Comparison of ENCODE assay signal across 16 cellular contexts in the genomic region with DNA sequence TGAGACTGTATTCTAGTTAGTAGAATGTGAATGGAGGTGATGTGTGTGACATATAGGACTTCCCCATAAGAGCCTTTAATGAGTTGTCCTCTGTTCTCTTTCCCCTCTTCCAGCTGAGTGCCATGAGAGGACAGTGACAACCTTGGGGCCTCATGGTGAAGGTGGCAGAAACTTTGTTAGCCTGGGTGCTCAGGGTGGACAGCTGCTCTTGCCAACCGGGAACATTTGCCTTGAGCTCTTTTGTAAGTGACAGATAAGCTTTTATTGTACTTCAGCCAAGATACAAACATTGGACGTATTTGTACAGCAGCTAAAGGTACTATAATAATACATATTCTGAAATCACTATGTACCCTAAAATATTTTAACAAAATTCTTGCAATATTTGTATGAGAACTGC. TPM values are rescaled to one million over a fixed set of nuclear protein-coding genes. Genes with fewer than 3 reads are reported as not detected.
DNase-seq lines count a peak whose midpoint lies in the region; ATAC-seq and TF ChIP-seq lines count a peak whose summit lies in the region.
"Had no signal": no experiment of that assay in that cellular context is flagged by ENCODE, and none has a peak within 500 bp of the region (broad histone marks: within the 10 kb centered on the region; RNA-seq: fewer than 3 reads in every experiment).

No MANE protein-coding gene starts in this region.

- intact Hi-C loops in Right ventricle myocardium superior (cut with DNase I), result loop anchor here (5.0 to 10.0 kb wide), 2 partner anchors 264 to 491 kb away; no protein-coding TSS in a partner anchor

- peaks cover 4% of the 10 kb centered on the region for H3F3A ChIP-seq in neural progenitor cell (ENCODE audit: low read depth)

- H3K9me3 ChIP-seq in neural progenitor cell (ENCODE audit: low read depth), result no peaks in the 10 kb centered on the region
- no peaks in the 10 kb centered on the region for H3K9me3 ChIP-seq in hepatocyte (ENCODE audit: low read depth)

- TF ChIP-seq CTCF in 22Rv1 (IDR thresholded peaks at IDR 0.05) (no peak), VCaP (conservative IDR thresholded peaks at IDR 0.05) (no peak), neural progenitor cell (IDR thresholded peaks at IDR 0.05) (no peak), hepatocyte (IDR thresholded peaks at IDR 0.05; ENCODE audit: poor library complexity) (no peak)

- H3K27me3 ChIP-seq in neural progenitor cell, result peaks cover 33% of the 10 kb centered on the region
- H3K27me3 ChIP-seq in hepatocyte, result no peaks in the 10 kb centered on the region
- H3K27me3 ChIP-seq: dorsolateral prefrontal cortex had no signal

- no peak for DNase-seq in Right ventricle myocardium superior
- no peak for DNase-seq in neural progenitor cell (ENCODE audit: low spot score)
- DNase-seq in hepatocyte (ENCODE audit: low spot score), result no peak
- no peak for DNase-seq in glomerular visceral epithelial cell (ENCODE audit: extremely low spot score)
- DNase-seq in SIG-M5 treated with dmso at 0.1 percent for 504 hours (lab: John Stamatoyannopoulos, UW; ENCODE audit: unreplicated experiment), result no peak
- DNase-seq: dorsolateral prefrontal cortex; NCI-H1436; nephron progenitor cell; stimulated activated naive CD8-positive, alpha-beta T cell treated with anti-CD3 and anti-CD28 coated beads, Interleukin-15, amount 100 ng/mL, for 72 hours had no signal

- H4K20me1 ChIP-seq in neural progenitor cell (ENCODE audit: low read depth) (no peaks in the 10 kb centered on the region), hepatocyte (ENCODE audit: insufficient read depth, poor library complexity, severe bottlenecking) (no peaks in the 10 kb centered on the region)

- H3K36me3 ChIP-seq in neural progenitor cell, result no peaks in the 10 kb centered on the region
- no peaks in the 10 kb centered on the region for H3K36me3 ChIP-seq in hepatocyte (replicated peaks; ENCODE audit: insufficient read depth, low read depth)

- H3K4me1 Mint-ChIP-seq in neural progenitor cell, result peaks cover 22% of the 10 kb centered on the region

- H3K36me3 Mint-ChIP-seq in neural progenitor cell, result no peaks in the 10 kb centered on the region

- WGBS in hepatocyte (ENCODE audit: low lambda C conversion rate, missing lambda C conversion rate), result 51% methylated on average over 2 of the region's 2 CpGs

- no peaks in the 10 kb centered on the region for H3K9me2 ChIP-seq in hepatocyte (replicated peaks; ENCODE audit: insufficient read depth)

- H3K27me3 Mint-ChIP-seq in neural progenitor cell (ENCODE audit: insufficient read depth, low read depth), result peaks cover 7% of the 10 kb centered on the region

- peak overlapping the region; percentile 35 for H3K4me3 Mint-ChIP-seq in neural progenitor cell
- H3K4me3 Mint-ChIP-seq: nephron progenitor cell; stimulated activated naive CD8-positive, alpha-beta T cell treated with anti-CD3 and anti-CD28 coated beads, Interleukin-15, amount 100 ng/mL, for 72 hours had no signal

- H3K4me1 ChIP-seq in neural progenitor cell (peaks cover 6% of the 10 kb centered on the region), hepatocyte (ENCODE audit: insufficient read depth) (peaks cover 4% of the 10 kb centered on the region)

- H3K4me3 ChIP-seq in neural progenitor cell (no peak overlapping the region), hepatocyte (no peak overlapping the region)
- H3K4me3 ChIP-seq: dorsolateral prefrontal cortex, skin epidermis had no signal

- no peaks in the 10 kb centered on the region for H3K9me3 Mint-ChIP-seq in neural progenitor cell
- H3K9me3 Mint-ChIP-seq: stimulated activated naive CD8-positive, alpha-beta T cell treated with anti-CD3 and anti-CD28 coated beads, Interleukin-15, amount 100 ng/mL, for 72 hours had no signal

- H2AFZ ChIP-seq in neural progenitor cell (replicated peaks) (no peak overlapping the region), hepatocyte (no peak overlapping the region)

- H3K9ac ChIP-seq in neural progenitor cell, result no peak overlapping the region

- peak; percentile 63 for ATAC-seq in Right ventricle myocardium superior (ENCODE audit: poor library complexity)
- ATAC-seq in GM19455 (IDR thresholded peaks at IDR 0.05; ENCODE audit: unreplicated experiment), result no peak
- ATAC-seq: stimulated activated naive CD8-positive, alpha-beta T cell treated with anti-CD3 and anti-CD28 coated beads, Interleukin-15, amount 100 ng/mL, for 72 hours had no signal

- no peak overlapping the region for H3K27ac Mint-ChIP-seq in neural progenitor cell
- H3K27ac Mint-ChIP-seq: nephron progenitor cell; stimulated activated naive CD8-positive, alpha-beta T cell treated with anti-CD3 and anti-CD28 coated beads, Interleukin-15, amount 100 ng/mL, for 72 hours had no signal

- H3K4me2 ChIP-seq in neural progenitor cell, result no peak overlapping the region
- no peak overlapping the region for H3K4me2 ChIP-seq in hepatocyte

- H3K79me2 ChIP-seq in neural progenitor cell (ENCODE audit: low read depth) (no peaks in the 10 kb centered on the region), hepatocyte (no peaks in the 10 kb centered on the region)

- peak overlapping the region; percentile 46 for H3K27ac ChIP-seq in 22Rv1
- H3K27ac ChIP-seq in VCaP, result peak overlapping the region; percentile 24
- no peak overlapping the region for H3K27ac ChIP-seq in neural progenitor cell
- H3K27ac ChIP-seq in hepatocyte, result no peak overlapping the region

RNA-seq across cellular contexts. Expression of a gene that starts 33.0 kb away (rescaled TPM):
- total RNA-seq in Right ventricle myocardium superior (not detected), neural progenitor cell (ENCODE audit: low replicate concordance) (not detected in 2 replicates), hepatocyte (not detected in 2 replicates)
- 0.34 TPM in 1 of 2 replicates, not detected in the other for polyA plus RNA-seq in hepatocyte
- total RNA-seq: dorsolateral prefrontal cortex; H4; kidney epithelial cell; T-helper 1 cell treated with Interleukin-12 subunit alpha and Interleukin-12 subunit beta and Interleukin-4 antibody, amounts not matched to agents 30 ng/mL and 1 ng/mL, for 36 hours had no signal

Comparison
In these comparisons a context has a peak if more than half of its experiments do, and no peak if none do; other contexts are left out.
1. H3K27ac ChIP-seq: peak in 22Rv1 (single experiment) and VCaP (single experiment); none in neural progenitor cell (single experiment) and hepatocyte (single experiment).